Comparison of ENCODE assay signal across 1 cellular context in the genomic region with DNA sequence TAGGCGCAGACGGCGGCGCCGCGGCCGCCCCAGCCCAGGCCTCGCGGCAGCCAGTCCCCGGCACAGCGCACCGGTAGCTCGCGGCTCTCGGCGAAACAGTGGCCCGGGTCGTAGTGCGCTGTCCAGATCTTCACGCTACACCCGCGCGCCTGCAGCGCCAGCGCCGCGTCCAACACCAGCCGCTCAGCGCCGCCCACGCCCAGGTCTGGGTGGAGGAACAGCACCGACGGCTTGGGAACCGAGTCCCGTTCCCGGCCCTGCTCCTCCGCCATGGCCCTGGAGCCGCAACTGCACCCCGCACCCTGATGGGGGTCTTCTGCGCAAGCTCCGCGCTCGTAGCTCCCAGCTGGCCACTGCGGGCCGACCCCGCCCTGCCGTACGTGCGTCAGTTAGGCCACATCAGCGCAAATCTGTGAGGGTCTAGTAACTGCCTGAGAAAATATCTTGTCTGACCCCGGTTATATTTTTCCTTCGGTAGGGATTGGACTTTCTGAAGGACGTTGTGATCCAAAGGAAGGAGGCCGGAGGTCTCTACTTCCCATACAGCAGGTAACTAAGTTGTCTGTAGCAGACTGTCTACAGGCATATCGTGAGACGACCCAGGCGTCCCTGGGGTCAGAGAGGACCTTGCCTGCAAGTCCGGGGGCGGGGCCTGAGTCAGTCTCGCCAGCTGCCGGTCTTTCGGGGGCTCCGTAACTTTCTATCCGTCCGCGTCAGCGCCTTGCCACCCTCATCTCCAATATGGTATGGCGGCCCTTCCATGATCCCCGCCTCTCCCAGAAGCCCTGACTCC.
A peak's percentile ranks its signal among the peaks of the same experiment; 100 is the strongest.
TF ChIP-seq lines count a peak whose summit lies in the region.

A gene with protein sequence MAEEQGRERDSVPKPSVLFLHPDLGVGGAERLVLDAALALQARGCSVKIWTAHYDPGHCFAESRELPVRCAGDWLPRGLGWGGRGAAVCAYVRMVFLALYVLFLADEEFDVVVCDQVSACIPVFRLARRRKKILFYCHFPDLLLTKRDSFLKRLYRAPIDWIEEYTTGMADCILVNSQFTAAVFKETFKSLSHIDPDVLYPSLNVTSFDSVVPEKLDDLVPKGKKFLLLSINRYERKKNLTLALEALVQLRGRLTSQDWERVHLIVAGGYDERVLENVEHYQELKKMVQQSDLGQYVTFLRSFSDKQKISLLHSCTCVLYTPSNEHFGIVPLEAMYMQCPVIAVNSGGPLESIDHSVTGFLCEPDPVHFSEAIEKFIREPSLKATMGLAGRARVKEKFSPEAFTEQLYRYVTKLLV (minus strand): TSS at position 320 of the 793 bp plus-strand sequence. CDS start 48 bp downstream, at position 272.
A gene (plus strand): TSS at position 660 of the 793 bp plus-strand sequence. CDS start 82 bp downstream, at position 742.

TF ChIP-seq in HepG2, 621 proteins besides CTCF, POLR2A, EP300 and RAD21 (continued from another document and continues in another):
- TF ChIP-seq MATR3 (CRISPR knock-in tag; IDR thresholded peaks at IDR 0.05) (no peak), FOXO1 (CRISPR knock-in tag; IDR thresholded peaks at IDR 0.05) (peak; percentile 40; the same call in 1 of the 2 replicates), MIXL1 (CRISPR knock-in tag; IDR thresholded peaks at IDR 0.05) (no peak), ZNF563 (CRISPR knock-in tag; IDR thresholded peaks at IDR 0.05) (peak; percentile 82), BRCA1 (CRISPR knock-in tag; IDR thresholded peaks at IDR 0.05) (no peak), ZNF264 (CRISPR knock-in tag; IDR thresholded peaks at IDR 0.05) (no peak; the same call in 1 of the 2 replicates), ZNF546 (CRISPR knock-in tag; conservative IDR thresholded peaks at IDR 0.05) (no peak), NFKBIZ (CRISPR knock-in tag; IDR thresholded peaks at IDR 0.05) (no peak), SMC3 (IDR thresholded peaks at IDR 0.05; ENCODE audit: low read length) (no peak), TCF7L2 (IDR thresholded peaks at IDR 0.05; ENCODE audit: low read depth, low read length) (no peak), ZBTB20 (CRISPR knock-in tag; IDR thresholded peaks at IDR 0.05; ENCODE audit: borderline replicate concordance, low read depth) (no peak; the same call in 1 of the 2 replicates), ZBTB21 (CRISPR knock-in tag; IDR thresholded peaks at IDR 0.05) (no peak), BHLHE40 (IDR thresholded peaks at IDR 0.05; ENCODE audit: low read length) (no peak), RFX1 (IDR thresholded peaks at IDR 0.05) (no peak), NAIF1 (CRISPR knock-in tag; IDR thresholded peaks at IDR 0.05; ENCODE audit: borderline replicate concordance) (peak; percentile 62; the same call in 1 of the 2 replicates), KLF16 (CRISPR knock-in tag; IDR thresholded peaks at IDR 0.05) (no peak)
- TF ChIP-seq, protein P1, sequence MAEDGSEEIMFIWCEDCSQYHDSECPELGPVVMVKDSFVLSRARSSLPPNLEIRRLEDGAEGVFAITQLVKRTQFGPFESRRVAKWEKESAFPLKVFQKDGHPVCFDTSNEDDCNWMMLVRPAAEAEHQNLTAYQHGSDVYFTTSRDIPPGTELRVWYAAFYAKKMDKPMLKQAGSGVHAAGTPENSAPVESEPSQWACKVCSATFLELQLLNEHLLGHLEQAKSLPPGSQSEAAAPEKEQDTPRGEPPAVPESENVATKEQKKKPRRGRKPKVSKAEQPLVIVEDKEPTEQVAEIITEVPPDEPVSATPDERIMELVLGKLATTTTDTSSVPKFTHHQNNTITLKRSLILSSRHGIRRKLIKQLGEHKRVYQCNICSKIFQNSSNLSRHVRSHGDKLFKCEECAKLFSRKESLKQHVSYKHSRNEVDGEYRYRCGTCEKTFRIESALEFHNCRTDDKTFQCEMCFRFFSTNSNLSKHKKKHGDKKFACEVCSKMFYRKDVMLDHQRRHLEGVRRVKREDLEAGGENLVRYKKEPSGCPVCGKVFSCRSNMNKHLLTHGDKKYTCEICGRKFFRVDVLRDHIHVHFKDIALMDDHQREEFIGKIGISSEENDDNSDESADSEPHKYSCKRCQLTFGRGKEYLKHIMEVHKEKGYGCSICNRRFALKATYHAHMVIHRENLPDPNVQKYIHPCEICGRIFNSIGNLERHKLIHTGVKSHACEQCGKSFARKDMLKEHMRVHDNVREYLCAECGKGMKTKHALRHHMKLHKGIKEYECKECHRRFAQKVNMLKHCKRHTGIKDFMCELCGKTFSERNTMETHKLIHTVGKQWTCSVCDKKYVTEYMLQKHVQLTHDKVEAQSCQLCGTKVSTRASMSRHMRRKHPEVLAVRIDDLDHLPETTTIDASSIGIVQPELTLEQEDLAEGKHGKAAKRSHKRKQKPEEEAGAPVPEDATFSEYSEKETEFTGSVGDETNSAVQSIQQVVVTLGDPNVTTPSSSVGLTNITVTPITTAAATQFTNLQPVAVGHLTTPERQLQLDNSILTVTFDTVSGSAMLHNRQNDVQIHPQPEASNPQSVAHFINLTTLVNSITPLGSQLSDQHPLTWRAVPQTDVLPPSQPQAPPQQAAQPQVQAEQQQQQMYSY (CRISPR knock-in tag; IDR thresholded peaks at IDR 0.05), result peak; percentile 31; the same call in 1 of the 2 replicates
- TF ChIP-seq, protein P2, sequence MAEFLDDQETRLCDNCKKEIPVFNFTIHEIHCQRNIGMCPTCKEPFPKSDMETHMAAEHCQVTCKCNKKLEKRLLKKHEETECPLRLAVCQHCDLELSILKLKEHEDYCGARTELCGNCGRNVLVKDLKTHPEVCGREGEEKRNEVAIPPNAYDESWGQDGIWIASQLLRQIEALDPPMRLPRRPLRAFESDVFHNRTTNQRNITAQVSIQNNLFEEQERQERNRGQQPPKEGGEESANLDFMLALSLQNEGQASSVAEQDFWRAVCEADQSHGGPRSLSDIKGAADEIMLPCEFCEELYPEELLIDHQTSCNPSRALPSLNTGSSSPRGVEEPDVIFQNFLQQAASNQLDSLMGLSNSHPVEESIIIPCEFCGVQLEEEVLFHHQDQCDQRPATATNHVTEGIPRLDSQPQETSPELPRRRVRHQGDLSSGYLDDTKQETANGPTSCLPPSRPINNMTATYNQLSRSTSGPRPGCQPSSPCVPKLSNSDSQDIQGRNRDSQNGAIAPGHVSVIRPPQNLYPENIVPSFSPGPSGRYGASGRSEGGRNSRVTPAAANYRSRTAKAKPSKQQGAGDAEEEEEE (CRISPR knock-in tag; IDR thresholded peaks at IDR 0.05; ENCODE audit: borderline replicate concordance), result peak; percentile 93; the same call in 1 of the 2 replicates
- TF ChIP-seq, protein P3, sequence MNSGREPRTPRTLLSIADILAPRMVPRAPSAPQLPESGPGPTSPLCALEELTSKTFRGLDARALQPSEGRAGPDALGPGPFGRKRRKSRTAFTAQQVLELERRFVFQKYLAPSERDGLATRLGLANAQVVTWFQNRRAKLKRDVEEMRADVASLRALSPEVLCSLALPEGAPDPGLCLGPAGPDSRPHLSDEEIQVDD (CRISPR knock-in tag; IDR thresholded peaks at IDR 0.05; ENCODE audit: borderline replicate concordance), result no peak
- TF ChIP-seq, protein P4, sequence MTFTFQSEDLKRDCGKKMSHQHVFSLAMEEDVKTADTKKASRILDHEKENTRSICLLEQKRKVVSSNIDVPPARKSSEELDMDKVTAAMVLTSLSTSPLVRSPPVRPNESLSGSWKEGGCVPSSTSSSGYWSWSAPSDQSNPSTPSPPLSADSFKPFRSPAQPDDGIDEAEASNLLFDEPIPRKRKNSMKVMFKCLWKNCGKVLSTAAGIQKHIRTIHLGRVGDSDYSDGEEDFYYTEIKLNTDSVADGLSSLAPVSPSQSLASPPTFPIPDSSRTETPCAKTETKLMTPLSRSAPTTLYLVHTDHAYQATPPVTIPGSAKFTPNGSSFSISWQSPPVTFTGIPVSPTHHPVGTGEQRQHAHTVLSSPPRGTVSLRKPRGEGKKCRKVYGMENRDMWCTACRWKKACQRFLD (CRISPR knock-in tag; IDR thresholded peaks at IDR 0.05; ENCODE audit: borderline replicate concordance), result peak; percentile 49; the same call in 1 of the 2 replicates
- TF ChIP-seq, protein P5, sequence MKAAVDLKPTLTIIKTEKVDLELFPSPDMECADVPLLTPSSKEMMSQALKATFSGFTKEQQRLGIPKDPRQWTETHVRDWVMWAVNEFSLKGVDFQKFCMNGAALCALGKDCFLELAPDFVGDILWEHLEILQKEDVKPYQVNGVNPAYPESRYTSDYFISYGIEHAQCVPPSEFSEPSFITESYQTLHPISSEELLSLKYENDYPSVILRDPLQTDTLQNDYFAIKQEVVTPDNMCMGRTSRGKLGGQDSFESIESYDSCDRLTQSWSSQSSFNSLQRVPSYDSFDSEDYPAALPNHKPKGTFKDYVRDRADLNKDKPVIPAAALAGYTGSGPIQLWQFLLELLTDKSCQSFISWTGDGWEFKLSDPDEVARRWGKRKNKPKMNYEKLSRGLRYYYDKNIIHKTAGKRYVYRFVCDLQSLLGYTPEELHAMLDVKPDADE (CRISPR knock-in tag; IDR thresholded peaks at IDR 0.05), result no peak
- TF ChIP-seq, protein P6, sequence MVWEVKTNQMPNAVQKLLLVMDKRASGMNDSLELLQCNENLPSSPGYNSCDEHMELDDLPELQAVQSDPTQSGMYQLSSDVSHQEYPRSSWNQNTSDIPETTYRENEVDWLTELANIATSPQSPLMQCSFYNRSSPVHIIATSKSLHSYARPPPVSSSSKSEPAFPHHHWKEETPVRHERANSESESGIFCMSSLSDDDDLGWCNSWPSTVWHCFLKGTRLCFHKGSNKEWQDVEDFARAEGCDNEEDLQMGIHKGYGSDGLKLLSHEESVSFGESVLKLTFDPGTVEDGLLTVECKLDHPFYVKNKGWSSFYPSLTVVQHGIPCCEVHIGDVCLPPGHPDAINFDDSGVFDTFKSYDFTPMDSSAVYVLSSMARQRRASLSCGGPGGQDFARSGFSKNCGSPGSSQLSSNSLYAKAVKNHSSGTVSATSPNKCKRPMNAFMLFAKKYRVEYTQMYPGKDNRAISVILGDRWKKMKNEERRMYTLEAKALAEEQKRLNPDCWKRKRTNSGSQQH (CRISPR knock-in tag; IDR thresholded peaks at IDR 0.05; ENCODE audit: low read depth), result no peak; the same call in 1 of the 2 replicates
- TF ChIP-seq, protein P7, sequence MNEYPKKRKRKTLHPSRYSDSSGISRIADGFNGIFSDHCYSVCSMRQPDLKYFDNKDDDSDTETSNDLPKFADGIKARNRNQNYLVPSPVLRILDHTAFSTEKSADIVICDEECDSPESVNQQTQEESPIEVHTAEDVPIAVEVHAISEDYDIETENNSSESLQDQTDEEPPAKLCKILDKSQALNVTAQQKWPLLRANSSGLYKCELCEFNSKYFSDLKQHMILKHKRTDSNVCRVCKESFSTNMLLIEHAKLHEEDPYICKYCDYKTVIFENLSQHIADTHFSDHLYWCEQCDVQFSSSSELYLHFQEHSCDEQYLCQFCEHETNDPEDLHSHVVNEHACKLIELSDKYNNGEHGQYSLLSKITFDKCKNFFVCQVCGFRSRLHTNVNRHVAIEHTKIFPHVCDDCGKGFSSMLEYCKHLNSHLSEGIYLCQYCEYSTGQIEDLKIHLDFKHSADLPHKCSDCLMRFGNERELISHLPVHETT (CRISPR knock-in tag; conservative IDR thresholded peaks at IDR 0.05), result no peak
- TF ChIP-seq, protein P8, sequence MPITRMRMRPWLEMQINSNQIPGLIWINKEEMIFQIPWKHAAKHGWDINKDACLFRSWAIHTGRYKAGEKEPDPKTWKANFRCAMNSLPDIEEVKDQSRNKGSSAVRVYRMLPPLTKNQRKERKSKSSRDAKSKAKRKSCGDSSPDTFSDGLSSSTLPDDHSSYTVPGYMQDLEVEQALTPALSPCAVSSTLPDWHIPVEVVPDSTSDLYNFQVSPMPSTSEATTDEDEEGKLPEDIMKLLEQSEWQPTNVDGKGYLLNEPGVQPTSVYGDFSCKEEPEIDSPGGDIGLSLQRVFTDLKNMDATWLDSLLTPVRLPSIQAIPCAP (CRISPR knock-in tag; IDR thresholded peaks at IDR 0.05; ENCODE audit: low read depth), result no peak
- TF ChIP-seq, protein P9, sequence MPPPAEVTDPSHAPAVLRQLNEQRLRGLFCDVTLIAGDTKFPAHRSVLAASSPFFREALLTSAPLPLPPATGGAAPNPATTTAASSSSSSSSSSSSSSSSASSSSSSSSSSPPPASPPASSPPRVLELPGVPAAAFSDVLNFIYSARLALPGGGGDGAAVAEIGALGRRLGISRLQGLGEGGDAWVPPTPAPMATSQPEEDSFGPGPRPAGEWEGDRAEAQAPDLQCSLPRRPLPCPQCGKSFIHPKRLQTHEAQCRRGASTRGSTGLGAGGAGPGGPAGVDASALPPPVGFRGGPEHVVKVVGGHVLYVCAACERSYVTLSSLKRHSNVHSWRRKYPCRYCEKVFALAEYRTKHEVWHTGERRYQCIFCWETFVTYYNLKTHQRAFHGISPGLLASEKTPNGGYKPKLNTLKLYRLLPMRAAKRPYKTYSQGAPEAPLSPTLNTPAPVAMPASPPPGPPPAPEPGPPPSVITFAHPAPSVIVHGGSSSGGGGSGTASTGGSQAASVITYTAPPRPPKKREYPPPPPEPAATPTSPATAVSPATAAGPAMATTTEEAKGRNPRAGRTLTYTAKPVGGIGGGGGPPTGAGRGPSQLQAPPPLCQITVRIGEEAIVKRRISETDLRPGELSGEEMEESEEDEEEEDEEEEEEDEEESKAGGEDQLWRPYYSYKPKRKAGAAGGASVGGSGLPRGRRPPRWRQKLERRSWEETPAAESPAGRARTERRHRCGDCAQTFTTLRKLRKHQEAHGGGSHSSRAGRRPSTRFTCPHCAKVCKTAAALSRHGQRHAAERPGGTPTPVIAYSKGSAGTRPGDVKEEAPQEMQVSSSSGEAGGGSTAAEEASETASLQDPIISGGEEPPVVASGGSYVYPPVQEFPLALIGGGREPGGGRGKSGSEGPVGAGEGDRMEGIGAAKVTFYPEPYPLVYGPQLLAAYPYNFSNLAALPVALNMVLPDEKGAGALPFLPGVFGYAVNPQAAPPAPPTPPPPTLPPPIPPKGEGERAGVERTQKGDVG (CRISPR knock-in tag; IDR thresholded peaks at IDR 0.05; ENCODE audit: borderline replicate concordance), result no peak
- TF ChIP-seq, protein P10, sequence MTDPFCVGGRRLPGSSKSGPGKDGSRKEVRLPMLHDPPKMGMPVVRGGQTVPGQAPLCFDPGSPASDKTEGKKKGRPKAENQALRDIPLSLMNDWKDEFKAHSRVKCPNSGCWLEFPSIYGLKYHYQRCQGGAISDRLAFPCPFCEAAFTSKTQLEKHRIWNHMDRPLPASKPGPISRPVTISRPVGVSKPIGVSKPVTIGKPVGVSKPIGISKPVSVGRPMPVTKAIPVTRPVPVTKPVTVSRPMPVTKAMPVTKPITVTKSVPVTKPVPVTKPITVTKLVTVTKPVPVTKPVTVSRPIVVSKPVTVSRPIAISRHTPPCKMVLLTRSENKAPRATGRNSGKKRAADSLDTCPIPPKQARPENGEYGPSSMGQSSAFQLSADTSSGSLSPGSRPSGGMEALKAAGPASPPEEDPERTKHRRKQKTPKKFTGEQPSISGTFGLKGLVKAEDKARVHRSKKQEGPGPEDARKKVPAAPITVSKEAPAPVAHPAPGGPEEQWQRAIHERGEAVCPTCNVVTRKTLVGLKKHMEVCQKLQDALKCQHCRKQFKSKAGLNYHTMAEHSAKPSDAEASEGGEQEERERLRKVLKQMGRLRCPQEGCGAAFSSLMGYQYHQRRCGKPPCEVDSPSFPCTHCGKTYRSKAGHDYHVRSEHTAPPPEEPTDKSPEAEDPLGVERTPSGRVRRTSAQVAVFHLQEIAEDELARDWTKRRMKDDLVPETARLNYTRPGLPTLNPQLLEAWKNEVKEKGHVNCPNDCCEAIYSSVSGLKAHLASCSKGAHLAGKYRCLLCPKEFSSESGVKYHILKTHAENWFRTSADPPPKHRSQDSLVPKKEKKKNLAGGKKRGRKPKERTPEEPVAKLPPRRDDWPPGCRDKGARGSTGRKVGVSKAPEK (CRISPR knock-in tag; IDR thresholded peaks at IDR 0.05; ENCODE audit: borderline replicate concordance), result 0 out of 2 replicates have a peak, but pooled peaks have one; percentile 63
- TF ChIP-seq, protein P11, sequence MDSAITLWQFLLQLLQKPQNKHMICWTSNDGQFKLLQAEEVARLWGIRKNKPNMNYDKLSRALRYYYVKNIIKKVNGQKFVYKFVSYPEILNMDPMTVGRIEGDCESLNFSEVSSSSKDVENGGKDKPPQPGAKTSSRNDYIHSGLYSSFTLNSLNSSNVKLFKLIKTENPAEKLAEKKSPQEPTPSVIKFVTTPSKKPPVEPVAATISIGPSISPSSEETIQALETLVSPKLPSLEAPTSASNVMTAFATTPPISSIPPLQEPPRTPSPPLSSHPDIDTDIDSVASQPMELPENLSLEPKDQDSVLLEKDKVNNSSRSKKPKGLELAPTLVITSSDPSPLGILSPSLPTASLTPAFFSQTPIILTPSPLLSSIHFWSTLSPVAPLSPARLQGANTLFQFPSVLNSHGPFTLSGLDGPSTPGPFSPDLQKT (CRISPR knock-in tag; IDR thresholded peaks at IDR 0.05; ENCODE audit: borderline replicate concordance), result no peak
